Comparison of ENCODE assay signal across 1 cellular context in the genomic region with DNA sequence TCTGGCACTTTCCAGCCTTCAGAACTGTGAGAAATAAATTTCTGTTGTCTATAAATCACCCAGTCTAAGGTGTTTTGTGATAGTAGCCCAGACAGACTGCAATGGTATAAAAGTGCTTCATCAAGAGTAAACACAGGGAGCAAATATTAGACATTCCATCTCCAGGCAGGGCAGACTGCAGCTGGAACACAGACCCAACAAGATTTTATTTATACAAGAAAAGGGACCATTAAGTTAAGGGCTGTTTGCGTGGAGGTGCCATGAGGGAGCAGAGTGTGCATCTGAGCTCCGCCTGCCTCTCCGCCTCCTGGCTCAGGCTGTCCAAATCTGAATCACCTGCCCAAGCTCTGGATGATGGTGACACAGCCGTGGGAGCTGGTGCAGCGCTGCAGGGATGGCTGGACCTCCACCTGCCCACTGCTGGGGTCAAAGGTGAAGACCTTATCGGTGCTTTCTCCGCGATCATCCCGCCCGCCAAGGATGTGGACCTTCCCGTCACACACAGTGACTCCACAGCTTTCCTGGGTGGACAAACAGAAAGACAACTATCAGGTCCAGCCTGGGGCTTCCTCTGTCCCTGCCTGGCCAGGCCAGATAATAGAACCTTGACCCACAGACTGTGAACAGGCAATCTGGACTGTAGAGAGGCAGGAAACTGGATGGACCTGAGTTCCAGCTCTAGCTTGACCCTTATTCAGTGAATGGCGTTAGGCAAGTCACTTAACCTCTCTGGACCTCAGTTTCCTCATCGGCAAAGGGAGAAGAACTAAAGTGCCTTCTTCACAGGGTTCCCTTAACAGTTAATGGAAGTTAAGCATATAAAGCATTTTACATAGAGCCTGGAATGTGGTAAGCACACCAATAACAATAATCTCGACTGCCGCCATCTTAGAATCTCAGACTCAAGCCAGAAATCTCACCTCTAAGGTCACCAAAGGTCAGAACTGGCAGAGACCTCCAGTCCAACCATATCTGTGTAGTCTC.
A peak's percentile ranks its signal among the peaks of the same experiment; 100 is the strongest.
TF ChIP-seq lines count a peak whose summit lies in the region.

No MANE protein-coding gene starts in this region.

TF ChIP-seq in K562, 482 proteins besides CTCF, POLR2A, EP300 and RAD21 (continued from another document):
- TF ChIP-seq, protein P1, sequence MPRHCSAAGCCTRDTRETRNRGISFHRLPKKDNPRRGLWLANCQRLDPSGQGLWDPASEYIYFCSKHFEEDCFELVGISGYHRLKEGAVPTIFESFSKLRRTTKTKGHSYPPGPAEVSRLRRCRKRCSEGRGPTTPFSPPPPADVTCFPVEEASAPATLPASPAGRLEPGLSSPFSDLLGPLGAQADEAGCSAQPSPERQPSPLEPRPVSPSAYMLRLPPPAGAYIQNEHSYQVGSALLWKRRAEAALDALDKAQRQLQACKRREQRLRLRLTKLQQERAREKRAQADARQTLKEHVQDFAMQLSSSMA (CRISPR knock-in tag; IDR thresholded peaks at IDR 0.05): no peak
- TF ChIP-seq SLC30A9 (CRISPR knock-in tag; IDR thresholded peaks at IDR 0.05) (no peak), ZFP1 (CRISPR knock-in tag; IDR thresholded peaks at IDR 0.05) (no peak), SRF (CRISPR knock-in tag; IDR thresholded peaks at IDR 0.05) (no peak), EZH2 (IDR thresholded peaks at IDR 0.05; ENCODE audit: borderline replicate concordance, low read depth, low read length) (no peak), KDM1A (IDR thresholded peaks at IDR 0.05) (peak; percentile 89 to 90), ARID1B (IDR thresholded peaks at IDR 0.05) (peak; percentile 89), ZNF212 (CRISPR knock-in tag; IDR thresholded peaks at IDR 0.05) (no peak), TGIF2 (CRISPR knock-in tag; IDR thresholded peaks at IDR 0.05) (no peak), MED1 (CRISPR knock-in tag; IDR thresholded peaks at IDR 0.05; ENCODE audit: borderline replicate concordance) (no peak), U2AF2 (optimal IDR thresholded peaks at IDR 0.05; ENCODE audit: low read depth, low read length) (no peak), TAF15 (IDR thresholded peaks at IDR 0.05; ENCODE audit: low read depth, low read length) (no peak), CXXC5 (CRISPR knock-in tag; IDR thresholded peaks at IDR 0.05) (0 out of 2 replicates have a peak, but pooled peaks have one; percentile 44), KAT8 (IDR thresholded peaks at IDR 0.05; ENCODE audit: low read depth) (no peak), NFE2 (IDR thresholded peaks at IDR 0.05; ENCODE audit: low read depth) (peak; percentile 25), JUND (IDR thresholded peaks at IDR 0.05; ENCODE audit: borderline replicate concordance, low read depth, low read length) (0 out of 2 replicates have a peak, but pooled peaks have one; percentile 19), JUND (tag; IDR thresholded peaks at IDR 0.05; ENCODE audit: borderline replicate concordance, low read depth, low read length) (peak; percentile 28; the same call in 1 of the 3 replicates), TAF9B (IDR thresholded peaks at IDR 0.05; ENCODE audit: partially characterized antibody) (no peak), LCOR (CRISPR knock-in tag; IDR thresholded peaks at IDR 0.05) (0 out of 2 replicates have a peak, but pooled peaks have one; percentile 45), NR2C1 (IDR thresholded peaks at IDR 0.05) (peak; percentile 84), NR2C1 (tag; IDR thresholded peaks at IDR 0.05) (peak; percentile 92)
- TF ChIP-seq, protein P2, sequence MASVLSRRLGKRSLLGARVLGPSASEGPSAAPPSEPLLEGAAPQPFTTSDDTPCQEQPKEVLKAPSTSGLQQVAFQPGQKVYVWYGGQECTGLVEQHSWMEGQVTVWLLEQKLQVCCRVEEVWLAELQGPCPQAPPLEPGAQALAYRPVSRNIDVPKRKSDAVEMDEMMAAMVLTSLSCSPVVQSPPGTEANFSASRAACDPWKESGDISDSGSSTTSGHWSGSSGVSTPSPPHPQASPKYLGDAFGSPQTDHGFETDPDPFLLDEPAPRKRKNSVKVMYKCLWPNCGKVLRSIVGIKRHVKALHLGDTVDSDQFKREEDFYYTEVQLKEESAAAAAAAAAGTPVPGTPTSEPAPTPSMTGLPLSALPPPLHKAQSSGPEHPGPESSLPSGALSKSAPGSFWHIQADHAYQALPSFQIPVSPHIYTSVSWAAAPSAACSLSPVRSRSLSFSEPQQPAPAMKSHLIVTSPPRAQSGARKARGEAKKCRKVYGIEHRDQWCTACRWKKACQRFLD (CRISPR knock-in tag; IDR thresholded peaks at IDR 0.05): no peak
- TF ChIP-seq, protein P3, sequence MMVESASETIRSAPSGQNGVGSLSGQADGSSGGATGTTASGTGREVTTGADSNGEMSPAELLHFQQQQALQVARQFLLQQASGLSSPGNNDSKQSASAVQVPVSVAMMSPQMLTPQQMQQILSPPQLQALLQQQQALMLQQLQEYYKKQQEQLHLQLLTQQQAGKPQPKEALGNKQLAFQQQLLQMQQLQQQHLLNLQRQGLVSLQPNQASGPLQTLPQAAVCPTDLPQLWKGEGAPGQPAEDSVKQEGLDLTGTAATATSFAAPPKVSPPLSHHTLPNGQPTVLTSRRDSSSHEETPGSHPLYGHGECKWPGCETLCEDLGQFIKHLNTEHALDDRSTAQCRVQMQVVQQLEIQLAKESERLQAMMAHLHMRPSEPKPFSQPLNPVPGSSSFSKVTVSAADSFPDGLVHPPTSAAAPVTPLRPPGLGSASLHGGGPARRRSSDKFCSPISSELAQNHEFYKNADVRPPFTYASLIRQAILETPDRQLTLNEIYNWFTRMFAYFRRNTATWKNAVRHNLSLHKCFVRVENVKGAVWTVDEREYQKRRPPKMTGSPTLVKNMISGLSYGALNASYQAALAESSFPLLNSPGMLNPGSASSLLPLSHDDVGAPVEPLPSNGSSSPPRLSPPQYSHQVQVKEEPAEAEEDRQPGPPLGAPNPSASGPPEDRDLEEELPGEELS (CRISPR knock-in tag; IDR thresholded peaks at IDR 0.05; ENCODE audit: borderline replicate concordance): no peak
- TF ChIP-seq, protein P4, sequence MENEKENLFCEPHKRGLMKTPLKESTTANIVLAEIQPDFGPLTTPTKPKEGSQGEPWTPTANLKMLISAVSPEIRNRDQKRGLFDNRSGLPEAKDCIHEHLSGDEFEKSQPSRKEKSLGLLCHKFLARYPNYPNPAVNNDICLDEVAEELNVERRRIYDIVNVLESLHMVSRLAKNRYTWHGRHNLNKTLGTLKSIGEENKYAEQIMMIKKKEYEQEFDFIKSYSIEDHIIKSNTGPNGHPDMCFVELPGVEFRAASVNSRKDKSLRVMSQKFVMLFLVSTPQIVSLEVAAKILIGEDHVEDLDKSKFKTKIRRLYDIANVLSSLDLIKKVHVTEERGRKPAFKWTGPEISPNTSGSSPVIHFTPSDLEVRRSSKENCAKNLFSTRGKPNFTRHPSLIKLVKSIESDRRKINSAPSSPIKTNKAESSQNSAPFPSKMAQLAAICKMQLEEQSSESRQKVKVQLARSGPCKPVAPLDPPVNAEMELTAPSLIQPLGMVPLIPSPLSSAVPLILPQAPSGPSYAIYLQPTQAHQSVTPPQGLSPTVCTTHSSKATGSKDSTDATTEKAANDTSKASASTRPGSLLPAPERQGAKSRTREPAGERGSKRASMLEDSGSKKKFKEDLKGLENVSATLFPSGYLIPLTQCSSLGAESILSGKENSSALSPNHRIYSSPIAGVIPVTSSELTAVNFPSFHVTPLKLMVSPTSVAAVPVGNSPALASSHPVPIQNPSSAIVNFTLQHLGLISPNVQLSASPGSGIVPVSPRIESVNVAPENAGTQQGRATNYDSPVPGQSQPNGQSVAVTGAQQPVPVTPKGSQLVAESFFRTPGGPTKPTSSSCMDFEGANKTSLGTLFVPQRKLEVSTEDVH (IDR thresholded peaks at IDR 0.05; ENCODE audit: low read depth, partially characterized antibody): no peak
- TF ChIP-seq, protein P5, sequence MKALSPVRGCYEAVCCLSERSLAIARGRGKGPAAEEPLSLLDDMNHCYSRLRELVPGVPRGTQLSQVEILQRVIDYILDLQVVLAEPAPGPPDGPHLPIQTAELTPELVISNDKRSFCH (CRISPR knock-in tag; IDR thresholded peaks at IDR 0.05): no peak
- TF ChIP-seq, protein P5 (tag; IDR thresholded peaks at IDR 0.05): 0 out of 2 replicates have a peak, but pooled peaks have one; percentile 50
- TF ChIP-seq, protein P6, sequence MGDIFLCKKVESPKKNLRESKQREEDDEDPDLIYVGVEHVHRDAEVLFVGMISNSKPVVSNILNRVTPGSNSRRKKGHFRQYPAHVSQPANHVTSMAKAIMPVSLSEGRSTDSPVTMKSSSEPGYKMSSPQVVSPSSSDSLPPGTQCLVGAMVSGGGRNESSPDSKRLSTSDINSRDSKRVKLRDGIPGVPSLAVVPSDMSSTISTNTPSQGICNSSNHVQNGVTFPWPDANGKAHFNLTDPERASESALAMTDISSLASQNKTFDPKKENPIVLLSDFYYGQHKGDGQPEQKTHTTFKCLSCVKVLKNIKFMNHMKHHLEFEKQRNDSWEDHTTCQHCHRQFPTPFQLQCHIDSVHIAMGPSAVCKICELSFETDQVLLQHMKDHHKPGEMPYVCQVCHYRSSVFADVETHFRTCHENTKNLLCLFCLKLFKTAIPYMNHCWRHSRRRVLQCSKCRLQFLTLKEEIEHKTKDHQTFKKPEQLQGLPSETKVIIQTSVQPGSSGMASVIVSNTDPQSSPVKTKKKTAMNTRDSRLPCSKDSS (IDR thresholded peaks at IDR 0.05; ENCODE audit: low read depth, partially characterized antibody): no peak
- TF ChIP-seq, protein P7, sequence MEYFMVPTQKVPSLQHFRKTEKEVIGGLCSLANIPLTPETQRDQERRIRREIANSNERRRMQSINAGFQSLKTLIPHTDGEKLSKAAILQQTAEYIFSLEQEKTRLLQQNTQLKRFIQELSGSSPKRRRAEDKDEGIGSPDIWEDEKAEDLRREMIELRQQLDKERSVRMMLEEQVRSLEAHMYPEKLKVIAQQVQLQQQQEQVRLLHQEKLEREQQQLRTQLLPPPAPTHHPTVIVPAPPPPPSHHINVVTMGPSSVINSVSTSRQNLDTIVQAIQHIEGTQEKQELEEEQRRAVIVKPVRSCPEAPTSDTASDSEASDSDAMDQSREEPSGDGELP (CRISPR knock-in tag; IDR thresholded peaks at IDR 0.05; ENCODE audit: borderline replicate concordance): peak; percentile 63; the same call in 1 of the 2 replicates
- TF ChIP-seq, protein P8, sequence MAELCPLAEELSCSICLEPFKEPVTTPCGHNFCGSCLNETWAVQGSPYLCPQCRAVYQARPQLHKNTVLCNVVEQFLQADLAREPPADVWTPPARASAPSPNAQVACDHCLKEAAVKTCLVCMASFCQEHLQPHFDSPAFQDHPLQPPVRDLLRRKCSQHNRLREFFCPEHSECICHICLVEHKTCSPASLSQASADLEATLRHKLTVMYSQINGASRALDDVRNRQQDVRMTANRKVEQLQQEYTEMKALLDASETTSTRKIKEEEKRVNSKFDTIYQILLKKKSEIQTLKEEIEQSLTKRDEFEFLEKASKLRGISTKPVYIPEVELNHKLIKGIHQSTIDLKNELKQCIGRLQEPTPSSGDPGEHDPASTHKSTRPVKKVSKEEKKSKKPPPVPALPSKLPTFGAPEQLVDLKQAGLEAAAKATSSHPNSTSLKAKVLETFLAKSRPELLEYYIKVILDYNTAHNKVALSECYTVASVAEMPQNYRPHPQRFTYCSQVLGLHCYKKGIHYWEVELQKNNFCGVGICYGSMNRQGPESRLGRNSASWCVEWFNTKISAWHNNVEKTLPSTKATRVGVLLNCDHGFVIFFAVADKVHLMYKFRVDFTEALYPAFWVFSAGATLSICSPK (IDR thresholded peaks at IDR 0.05; ENCODE audit: borderline replicate concordance): no peak
- TF ChIP-seq, protein P9, sequence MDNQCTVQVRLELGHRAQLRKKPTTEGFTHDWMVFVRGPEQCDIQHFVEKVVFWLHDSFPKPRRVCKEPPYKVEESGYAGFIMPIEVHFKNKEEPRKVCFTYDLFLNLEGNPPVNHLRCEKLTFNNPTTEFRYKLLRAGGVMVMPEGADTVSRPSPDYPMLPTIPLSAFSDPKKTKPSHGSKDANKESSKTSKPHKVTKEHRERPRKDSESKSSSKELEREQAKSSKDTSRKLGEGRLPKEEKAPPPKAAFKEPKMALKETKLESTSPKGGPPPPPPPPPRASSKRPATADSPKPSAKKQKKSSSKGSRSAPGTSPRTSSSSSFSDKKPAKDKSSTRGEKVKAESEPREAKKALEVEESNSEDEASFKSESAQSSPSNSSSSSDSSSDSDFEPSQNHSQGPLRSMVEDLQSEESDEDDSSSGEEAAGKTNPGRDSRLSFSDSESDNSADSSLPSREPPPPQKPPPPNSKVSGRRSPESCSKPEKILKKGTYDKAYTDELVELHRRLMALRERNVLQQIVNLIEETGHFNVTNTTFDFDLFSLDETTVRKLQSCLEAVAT (IDR thresholded peaks at IDR 0.05): peak in 1 of 2 experiments; percentile 68; a peak in 1 of 4 replicates
TF ChIP-seq in K562: peak in this region for 44.
